ENCODE assay signal across 4 cellular contexts in genomic region chr3:127356381-127356780, GRCh38.
"Had no signal": no experiment of that assay in that cellular context is flagged by ENCODE, and none has a peak within 500 bp of the region (broad histone marks: within the 10 kb centered on the region; RNA-seq: fewer than 3 reads in every experiment).

No MANE protein-coding gene starts in this region.

- DNase-seq: GM23248, GOT3, H7, IMR-90 had no signal
